In the genomic region with DNA sequence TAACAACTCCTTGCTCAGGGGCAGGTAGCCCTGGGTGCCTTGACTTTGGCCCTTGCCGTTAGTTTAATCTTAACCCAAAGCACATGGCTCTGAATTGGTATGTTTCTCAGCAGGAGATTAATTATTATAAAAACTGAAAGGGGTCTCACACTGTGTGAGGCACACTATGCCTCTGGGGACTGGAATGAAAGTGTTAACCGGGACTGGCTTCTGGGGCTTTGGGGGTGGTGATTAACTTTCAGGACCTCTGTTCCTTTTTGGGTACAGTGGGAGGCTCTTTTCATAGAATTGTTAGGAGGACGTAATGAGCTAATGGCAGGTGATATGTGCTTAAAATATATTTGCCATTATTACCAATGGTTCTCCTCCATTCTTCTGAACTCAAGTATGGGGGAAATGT, we compare ENCODE assay signal across 1 cellular context.
TF ChIP-seq lines count a peak whose summit lies in the region.

No MANE protein-coding gene starts in this region.

TF ChIP-seq in K562, 482 proteins besides CTCF, POLR2A, EP300 and RAD21 (continued from another document):
- TF ChIP-seq, protein P1, sequence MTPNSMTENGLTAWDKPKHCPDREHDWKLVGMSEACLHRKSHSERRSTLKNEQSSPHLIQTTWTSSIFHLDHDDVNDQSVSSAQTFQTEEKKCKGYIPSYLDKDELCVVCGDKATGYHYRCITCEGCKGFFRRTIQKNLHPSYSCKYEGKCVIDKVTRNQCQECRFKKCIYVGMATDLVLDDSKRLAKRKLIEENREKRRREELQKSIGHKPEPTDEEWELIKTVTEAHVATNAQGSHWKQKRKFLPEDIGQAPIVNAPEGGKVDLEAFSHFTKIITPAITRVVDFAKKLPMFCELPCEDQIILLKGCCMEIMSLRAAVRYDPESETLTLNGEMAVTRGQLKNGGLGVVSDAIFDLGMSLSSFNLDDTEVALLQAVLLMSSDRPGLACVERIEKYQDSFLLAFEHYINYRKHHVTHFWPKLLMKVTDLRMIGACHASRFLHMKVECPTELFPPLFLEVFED (CRISPR knock-in tag; conservative IDR thresholded peaks at IDR 0.05): no peak
- TF ChIP-seq HLTF (IDR thresholded peaks at IDR 0.05) (no peak), NFATC3 (IDR thresholded peaks at IDR 0.05) (no peak), MIER1 (IDR thresholded peaks at IDR 0.05; ENCODE audit: low read depth) (no peak), KLF10 (CRISPR knock-in tag; IDR thresholded peaks at IDR 0.05) (no peak), DPF2 (IDR thresholded peaks at IDR 0.05) (no peak)
